In the genomic region with DNA sequence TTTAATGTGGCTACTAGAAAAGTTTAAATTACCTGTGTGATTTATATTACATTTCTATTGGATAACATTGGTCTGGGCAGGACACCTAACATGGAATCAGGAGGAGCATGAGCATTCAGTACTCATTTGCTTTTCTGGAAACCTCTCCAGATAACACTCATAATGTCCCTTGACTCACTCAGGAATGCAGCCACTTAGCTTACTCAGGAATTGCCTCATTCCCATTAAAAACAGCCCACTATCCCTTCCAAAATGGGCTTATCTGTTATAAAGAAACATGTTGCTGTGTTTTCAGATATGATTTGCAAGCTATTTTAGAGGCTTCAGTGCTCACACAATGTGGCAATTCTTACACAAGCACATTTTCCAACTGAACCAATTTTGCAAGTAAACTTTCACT, we compare ENCODE assay signal across 1 cellular context.
TF ChIP-seq lines count a peak whose summit lies in the region.

No MANE protein-coding gene starts in this region.

TF ChIP-seq in HCT116, 20 proteins besides CTCF, POLR2A, EP300 and RAD21 (continued from another document):
- TF ChIP-seq, protein P1, sequence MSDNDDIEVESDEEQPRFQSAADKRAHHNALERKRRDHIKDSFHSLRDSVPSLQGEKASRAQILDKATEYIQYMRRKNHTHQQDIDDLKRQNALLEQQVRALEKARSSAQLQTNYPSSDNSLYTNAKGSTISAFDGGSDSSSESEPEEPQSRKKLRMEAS (IDR thresholded peaks at IDR 0.05) = peak; percentile 26; the same call in 1 of the 2 replicates
- peak; percentile 46 for TF ChIP-seq SP1 (IDR thresholded peaks at IDR 0.05; ENCODE audit: low read depth)
- TF ChIP-seq, protein P2, sequence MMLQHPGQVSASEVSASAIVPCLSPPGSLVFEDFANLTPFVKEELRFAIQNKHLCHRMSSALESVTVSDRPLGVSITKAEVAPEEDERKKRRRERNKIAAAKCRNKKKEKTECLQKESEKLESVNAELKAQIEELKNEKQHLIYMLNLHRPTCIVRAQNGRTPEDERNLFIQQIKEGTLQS (IDR thresholded peaks at IDR 0.05) = peak; percentile 31; the same call in 1 of the 2 replicates
- TF ChIP-seq FOSL1 (IDR thresholded peaks at IDR 0.05; ENCODE audit: low read depth) = peak; percentile 72
- peak; percentile 83 for TF ChIP-seq CEBPB (IDR thresholded peaks at IDR 0.05; ENCODE audit: low read depth)
- 0 out of 2 replicates have a peak, but pooled peaks have one; percentile 15 for TF ChIP-seq POLR2AphosphoS5 (IDR thresholded peaks at IDR 0.05; ENCODE audit: low read depth, low read length)
TF ChIP-seq in HCT116: peak in this region for 9.
